ENCODE assay signal across 8 cellular contexts in genomic region chr7:22726849-22727792, GRCh38.
DNase-seq lines count a peak whose midpoint lies in the region; ATAC-seq lines count a peak whose summit lies in the region.

Gene IL6 (plus strand): TSS chr7:22727200. CDS start chr7:22727263, 63 bp downstream.

- H3K27ac Mint-ChIP-seq in activated naive CD8-positive, alpha-beta T cell: no peak within 1 kb of the TSS

- no peaks in the 10 kb centered on the region for H3K36me3 Mint-ChIP-seq in activated naive CD8-positive, alpha-beta T cell

- H3K4me1 Mint-ChIP-seq in activated naive CD8-positive, alpha-beta T cell (ENCODE audit: low read depth): peaks cover 15% of the 10 kb centered on the region

- H3K27me3 Mint-ChIP-seq in activated naive CD8-positive, alpha-beta T cell: peaks cover 10% of the 10 kb centered on the region

- no peaks in the 10 kb centered on the region for H3K9me3 Mint-ChIP-seq in activated naive CD8-positive, alpha-beta T cell (ENCODE audit: low read depth)

- H3K4me3 Mint-ChIP-seq in activated naive CD8-positive, alpha-beta T cell: peak within 1 kb of the TSS; percentile 75

- ATAC-seq in HG03045 (IDR thresholded peaks at IDR 0.05; ENCODE audit: unreplicated experiment): no peak
- no peak for ATAC-seq in HG02763 (IDR thresholded peaks at IDR 0.05; ENCODE audit: unreplicated experiment)

- DNase-seq in stimulated activated CD4-positive, alpha-beta T cell treated with anti-CD3 and anti-CD28 coated beads, Interleukin-15, amount 100 ng/mL, for 24 hours: peak; percentile 38
- no peak for DNase-seq in stimulated activated CD4-positive, alpha-beta T cell treated with anti-CD3 and anti-CD28 coated beads, Interleukin-4, amount 100 ng/mL, for 24 hours
- DNase-seq in NCI-H510A treated with DMSO at 0.1 percent for 48 hours (lab: John Stamatoyannopoulos, UW) (peak; percentile 70), glomerular visceral epithelial cell (ENCODE audit: extremely low spot score) (peak; percentile 95), non-pigmented ciliary epithelial cell (ENCODE audit: low read depth) (peak; percentile 92)
